In the genomic region with DNA sequence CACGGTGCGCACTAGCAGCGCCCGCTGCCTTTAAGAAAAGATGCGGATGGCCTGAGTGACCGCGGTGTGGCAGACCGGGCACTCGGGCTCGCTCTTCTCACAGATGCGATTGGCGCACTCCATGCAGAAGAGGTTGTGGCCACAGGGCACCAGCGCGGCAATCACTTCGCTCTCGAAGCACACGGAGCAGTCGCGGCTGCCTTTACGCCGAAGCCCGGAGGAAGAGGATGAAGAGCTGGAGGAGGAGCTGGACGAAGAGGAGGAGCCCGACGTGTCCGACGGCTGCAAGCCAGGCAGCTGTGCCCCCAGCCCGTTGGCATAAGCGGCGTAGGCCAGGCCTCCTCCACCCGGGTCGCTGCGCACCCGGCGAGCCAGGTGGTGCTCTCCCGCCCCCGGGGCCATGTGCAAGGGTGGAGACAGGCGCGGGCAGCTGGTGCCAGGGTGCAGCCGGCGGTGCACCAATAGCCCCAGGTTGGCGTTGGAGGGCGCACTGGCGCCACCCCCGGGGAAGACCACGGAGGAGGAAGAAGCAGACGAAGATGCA, we compare ENCODE assay signal across 11 cellular contexts. TPM values are rescaled to one million over a fixed set of nuclear protein-coding genes. Genes with fewer than 3 reads are reported as not detected.
DNase-seq lines count a peak whose midpoint lies in the region; ATAC-seq, FAIRE-seq and TF ChIP-seq lines count a peak whose summit lies in the region.
"Had no signal": no experiment of that assay in that cellular context is flagged by ENCODE, and none has a peak within 500 bp of the region (broad histone marks: within the 10 kb centered on the region; RNA-seq: fewer than 3 reads in every experiment).

No MANE protein-coding gene starts in this region.

- peak overlapping the region; percentile 95 for H3K4me3 ChIP-seq in iPS-18c (ENCODE audit: insufficient read depth, low read depth, low read length)

- no peak overlapping the region for H3K27ac Mint-ChIP-seq in activated naive CD4-positive, alpha-beta T cell treated with anti-CD3 and anti-CD28 coated beads, Interleukin-2, amount 50 U/mL, for 24 hours
- peak overlapping the region in 1 of 2 donors; percentile 46 for H3K27ac Mint-ChIP-seq in stimulated activated naive CD8-positive, alpha-beta T cell treated with anti-CD3 and anti-CD28 coated beads, Interleukin-15, amount 100 ng/mL, for 72 hours

- H3K27me3 Mint-ChIP-seq in activated naive CD4-positive, alpha-beta T cell treated with anti-CD3 and anti-CD28 coated beads, Interleukin-2, amount 50 U/mL, for 24 hours = peaks cover 2% of the 10 kb centered on the region
- peaks cover 26% of the 10 kb centered on the region for H3K27me3 Mint-ChIP-seq in stimulated activated naive CD8-positive, alpha-beta T cell treated with anti-CD3 and anti-CD28 coated beads, Interleukin-15, amount 100 ng/mL, for 72 hours

- H3K9me3 Mint-ChIP-seq in activated naive CD4-positive, alpha-beta T cell treated with anti-CD3 and anti-CD28 coated beads, Interleukin-2, amount 50 U/mL, for 24 hours = no peaks in the 10 kb centered on the region
- no peaks in the 10 kb centered on the region for H3K9me3 Mint-ChIP-seq in stimulated activated naive CD8-positive, alpha-beta T cell treated with anti-CD3 and anti-CD28 coated beads, Interleukin-15, amount 100 ng/mL, for 72 hours

- H3K27ac ChIP-seq in VCaP = peak overlapping the region; percentile 100

- no peak for ATAC-seq in stimulated activated naive CD8-positive, alpha-beta T cell treated with anti-CD3 and anti-CD28 coated beads, Interleukin-15, amount 100 ng/mL, for 72 hours
- no peak for ATAC-seq in HG02610 (IDR thresholded peaks at IDR 0.05; ENCODE audit: unreplicated experiment)

- no peak for TF ChIP-seq CTCF in VCaP (conservative IDR thresholded peaks at IDR 0.05)

- DNase-seq in activated naive CD4-positive, alpha-beta T cell treated with Interleukin-2 at 50 U/mL for 16 hours = no peak
- DNase-seq in stimulated activated naive CD8-positive, alpha-beta T cell treated with anti-CD3 and anti-CD28 coated beads, Interleukin-15, amount 100 ng/mL, for 72 hours = no peak
- DNase-seq in frontal cortex (ENCODE audit: low spot score in 2 of 2) (no peak), GM19240 (ENCODE audit: insufficient read length, low spot score) (no peak)
- DNase-seq: DMS 273 treated with DMSO at 0.1 percent for 48 hours, SW 1271 had no signal

- no peaks in the 10 kb centered on the region for H3K4me1 Mint-ChIP-seq in activated naive CD4-positive, alpha-beta T cell treated with anti-CD3 and anti-CD28 coated beads, Interleukin-2, amount 50 U/mL, for 24 hours
- peaks cover 30% of the 10 kb centered on the region for H3K4me1 Mint-ChIP-seq in stimulated activated naive CD8-positive, alpha-beta T cell treated with anti-CD3 and anti-CD28 coated beads, Interleukin-15, amount 100 ng/mL, for 72 hours

- peak overlapping the region; percentile 33 for H3K4me3 Mint-ChIP-seq in activated naive CD4-positive, alpha-beta T cell treated with anti-CD3 and anti-CD28 coated beads, Interleukin-2, amount 50 U/mL, for 24 hours
- H3K4me3 Mint-ChIP-seq in stimulated activated naive CD8-positive, alpha-beta T cell treated with anti-CD3 and anti-CD28 coated beads, Interleukin-15, amount 100 ng/mL, for 72 hours = peak overlapping the region; percentile 45 to 94

- no peaks in the 10 kb centered on the region for H3K36me3 Mint-ChIP-seq in activated naive CD4-positive, alpha-beta T cell treated with anti-CD3 and anti-CD28 coated beads, Interleukin-2, amount 50 U/mL, for 24 hours

- no peaks in the 10 kb centered on the region for H3K9me3 ChIP-seq in iPS-18c (ENCODE audit: control insufficient read depth, insufficient read depth, low read length)
- H3K9me3 ChIP-seq: transverse colon had no signal

- no peak for FAIRE-seq in frontal cortex (lab: Jason Lieb, UNC)

RNA-seq across cellular contexts. Expression of gene MEX3B, which starts 2.6 kb away (rescaled TPM):
- total RNA-seq in frontal cortex = 89.7 TPM
